Comparison of ENCODE assay signal across 1 cellular context in genomic region chr6:135118142-135118730, GRCh38.
TF ChIP-seq lines count a peak whose summit lies in the region.

No MANE protein-coding gene starts in this region.

TF ChIP-seq in SK-N-SH treated with all-trans-retinoic acid at 6 μM for 48 hours, 23 proteins besides CTCF, POLR2A, EP300 and RAD21 (continued from another document):
- TF ChIP-seq PATZ1 (CRISPR knock-in tag; IDR thresholded peaks at IDR 0.05; ENCODE audit: borderline replicate concordance) (no peak), CREB5 (CRISPR knock-in tag; IDR thresholded peaks at IDR 0.05; ENCODE audit: low read depth) (no peak)
